11 cellular contexts compared by ENCODE assay signal in the genomic region with DNA sequence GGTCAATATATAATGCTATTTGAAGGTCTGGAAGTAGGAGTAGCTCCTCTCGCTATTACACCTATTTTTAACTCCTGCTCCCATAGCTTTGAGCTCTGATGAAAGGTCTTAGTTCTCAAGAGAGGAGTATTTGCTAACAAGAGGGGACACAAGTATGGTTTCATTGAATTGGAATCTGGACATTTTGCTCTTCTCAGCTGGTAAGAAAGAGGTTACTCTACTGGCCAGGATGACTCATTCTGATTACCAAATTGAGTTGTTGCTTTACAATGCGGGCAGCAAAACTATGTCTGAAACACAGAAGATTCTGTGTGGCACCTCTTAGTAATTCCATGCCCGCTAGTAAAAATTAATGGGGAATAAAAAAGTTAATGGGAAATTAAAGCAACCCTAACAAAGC.
DNase-seq lines count a peak whose midpoint lies in the region; TF ChIP-seq lines count a peak whose summit lies in the region.
"Had no signal": no experiment of that assay in that cellular context is flagged by ENCODE, and none has a peak within 500 bp of the region (broad histone marks: within the 10 kb centered on the region; RNA-seq: fewer than 3 reads in every experiment).

No MANE protein-coding gene starts in this region.

- H4K20me1 ChIP-seq in MM.1S (ENCODE audit: insufficient read depth, low read length) (no peaks in the 10 kb centered on the region), neural progenitor cell (ENCODE audit: low read depth) (no peaks in the 10 kb centered on the region)

- no peak overlapping the region for H3K27ac Mint-ChIP-seq in neural progenitor cell

- H3K36me3 ChIP-seq in skeletal muscle satellite cell (ENCODE audit: insufficient read depth, low read length) (no peaks in the 10 kb centered on the region), MM.1S (replicated peaks; ENCODE audit: insufficient read depth, low read length) (no peaks in the 10 kb centered on the region), neural progenitor cell (no peaks in the 10 kb centered on the region), colonic mucosa (no peaks in the 10 kb centered on the region)
- H3K36me3 ChIP-seq: HAP-1 had no signal

- peaks cover 3% of the 10 kb centered on the region for H3K4me1 Mint-ChIP-seq in neural progenitor cell

- H3K79me2 ChIP-seq in MM.1S (ENCODE audit: low read length) (no peaks in the 10 kb centered on the region), neural progenitor cell (ENCODE audit: low read depth) (no peaks in the 10 kb centered on the region)

- H3K4me3 Mint-ChIP-seq in neural progenitor cell = no peak overlapping the region

- intact Hi-C loops in colonic mucosa (cut with DNase I) = no loop called here

- H2AFZ ChIP-seq in MM.1S (ENCODE audit: low read length) (no peak overlapping the region), neural progenitor cell (replicated peaks) (no peak overlapping the region)

- peak; percentile 18 for DNase-seq in GM12865 (ENCODE audit: low read depth)
- peak; percentile 68 for DNase-seq in SIG-M5 treated with dmso at 0.1 percent for 504 hours (lab: John Stamatoyannopoulos, UW; ENCODE audit: unreplicated experiment)
- DNase-seq in fibroblast of the aortic adventitia (ENCODE audit: low read depth) = peak; percentile 86
- DNase-seq in DMS 273 (lab: John Stamatoyannopoulos, UW; ENCODE audit: unreplicated experiment) = no peak
- DNase-seq in MM.1S = no peak
- DNase-seq in neural progenitor cell (ENCODE audit: low spot score) = no peak
- DNase-seq in colonic mucosa = no peak
- DNase-seq: activated CD4-positive, CD25-positive, alpha-beta regulatory T cell treated with anti-CD3 and anti-CD28 coated beads, Interleukin-2, amount 50 U/mL, for 72 hours; NCI-H524 treated with DMSO at 0.1 percent for 48 hours had no signal

- no peaks in the 10 kb centered on the region for H3K9me3 ChIP-seq in skeletal muscle satellite cell (replicated peaks; ENCODE audit: low read length)
- H3K9me3 ChIP-seq in MM.1S (replicated peaks; ENCODE audit: insufficient read depth, low read length) = no peaks in the 10 kb centered on the region
- no peaks in the 10 kb centered on the region for H3K9me3 ChIP-seq in neural progenitor cell (ENCODE audit: low read depth)
- no peaks in the 10 kb centered on the region for H3K9me3 ChIP-seq in colonic mucosa
- H3K9me3 ChIP-seq: HAP-1 had no signal

- H3K27ac ChIP-seq in MM.1S (ENCODE audit: low read length) (no peak overlapping the region), neural progenitor cell (no peak overlapping the region), colonic mucosa (no peak overlapping the region)

- H3K27me3 ChIP-seq in skeletal muscle satellite cell (ENCODE audit: control insufficient read depth, insufficient read depth, low read length) = no peaks in the 10 kb centered on the region
- no peaks in the 10 kb centered on the region for H3K27me3 ChIP-seq in MM.1S (replicated peaks; ENCODE audit: insufficient read depth, low read length)
- peaks cover under 1% of the 10 kb centered on the region for H3K27me3 ChIP-seq in neural progenitor cell
- no peaks in the 10 kb centered on the region for H3K27me3 ChIP-seq in colonic mucosa

- H3K9ac ChIP-seq in skeletal muscle satellite cell (ENCODE audit: low read depth, low read length) (no peak overlapping the region), MM.1S (ENCODE audit: low read length) (no peak overlapping the region), neural progenitor cell (no peak overlapping the region), colonic mucosa (ENCODE audit: low read depth in 2 of 2, low read length in 2 of 2) (no peak overlapping the region)

- no peaks in the 10 kb centered on the region for H3K36me3 Mint-ChIP-seq in neural progenitor cell

- no peak for TF ChIP-seq CTCF in GM12865 (IDR thresholded peaks at IDR 0.05; ENCODE audit: insufficient read depth, low read depth, low read length, missing control alignments)
- no peak for TF ChIP-seq CTCF in fibroblast of the aortic adventitia (IDR thresholded peaks at IDR 0.05; ENCODE audit: insufficient read depth, low read length)
- no peak for TF ChIP-seq CTCF in MM.1S (IDR thresholded peaks at IDR 0.05; ENCODE audit: low read length)
- no peak for TF ChIP-seq CTCF in neural progenitor cell (IDR thresholded peaks at IDR 0.05)
- TF ChIP-seq CTCF in colonic mucosa (IDR thresholded peaks at IDR 0.05) = no peak

- no peaks in the 10 kb centered on the region for H3K9me3 Mint-ChIP-seq in neural progenitor cell

- peaks cover 20% of the 10 kb centered on the region for H3K4me1 ChIP-seq in skeletal muscle satellite cell (ENCODE audit: control insufficient read depth, insufficient read depth, low read length)
- no peaks in the 10 kb centered on the region for H3K4me1 ChIP-seq in MM.1S (ENCODE audit: low read length)
- no peaks in the 10 kb centered on the region for H3K4me1 ChIP-seq in neural progenitor cell
- no peaks in the 10 kb centered on the region for H3K4me1 ChIP-seq in colonic mucosa
- H3K4me1 ChIP-seq: HAP-1 had no signal

- H3K4me2 ChIP-seq in skeletal muscle satellite cell (ENCODE audit: low read length) (peak overlapping the region; percentile 56), MM.1S (ENCODE audit: low read depth, low read length) (no peak overlapping the region), neural progenitor cell (no peak overlapping the region)

- H3K9me2 ChIP-seq in MM.1S (replicated peaks; ENCODE audit: insufficient read depth, low read length) = no peaks in the 10 kb centered on the region

- H3F3A ChIP-seq in MM.1S (ENCODE audit: insufficient read depth, low read length) (no peaks in the 10 kb centered on the region), neural progenitor cell (ENCODE audit: low read depth) (no peaks in the 10 kb centered on the region)

- H3K27me3 Mint-ChIP-seq in neural progenitor cell (ENCODE audit: insufficient read depth, low read depth) = peaks cover 3% of the 10 kb centered on the region

- no peak overlapping the region for H3K4me3 ChIP-seq in GM12865 (ENCODE audit: low read depth, low read length)
- H3K4me3 ChIP-seq in fibroblast of the aortic adventitia (ENCODE audit: low read depth, low read length) = no peak overlapping the region
- H3K4me3 ChIP-seq in skeletal muscle satellite cell (ENCODE audit: low read length) = peak overlapping the region; percentile 11
- H3K4me3 ChIP-seq in MM.1S (ENCODE audit: low read length) = no peak overlapping the region
- no peak overlapping the region for H3K4me3 ChIP-seq in neural progenitor cell
- H3K4me3 ChIP-seq in colonic mucosa = no peak overlapping the region
- H3K4me3 ChIP-seq: HAP-1 had no signal

Comparison
In these comparisons a context has a peak if more than half of its experiments do, and no peak if none do; other contexts are left out.
1. DNase-seq: peak in GM12865 (single experiment), SIG-M5 treated with dmso at 0.1 percent for 504 hours (single experiment) and fibroblast of the aortic adventitia (single experiment); none in DMS 273 (single experiment), MM.1S (single experiment), neural progenitor cell (single experiment) and colonic mucosa (single experiment).